8 cellular contexts compared by ENCODE assay signal in genomic region chr2:241702405-241703127, GRCh38. TPM values are rescaled to one million over a fixed set of nuclear protein-coding genes. Genes with fewer than 3 reads are reported as not detected.
A peak's percentile ranks its signal among the peaks of the same experiment; 100 is the strongest.
DNase-seq lines count a peak whose midpoint lies in the region; TF ChIP-seq lines count a peak whose summit lies in the region.

No MANE protein-coding gene starts in this region.

- no peaks in the 10 kb centered on the region for H3K9me3 ChIP-seq in mucosa of stomach (ENCODE audit: control insufficient read depth, low read length)

- peak overlapping the region; percentile 83 for H3K27ac ChIP-seq in epithelial cell of prostate

- in situ Hi-C loops in Caki2 (cut with HindIII; ENCODE audit: low pct_unique_long_range_greater_than_20kb, low sequenced_read_pairs): no loop called here

- H3K4me1 ChIP-seq in mucosa of stomach (ENCODE audit: control insufficient read depth, insufficient read depth, low read length): peaks cover 7% of the 10 kb centered on the region

- H3K36me3 ChIP-seq in mucosa of stomach (ENCODE audit: control insufficient read depth, insufficient read depth, low read length): no peaks in the 10 kb centered on the region

- DNase-seq in Caki2 (ENCODE audit: low read depth) (peak; percentile 92), GM20000 (ENCODE audit: low spot score) (peak; percentile 96), HPDE6-E6E7 (ENCODE audit: extremely low spot score) (peak; percentile 89), NOMO-1 (lab: John Stamatoyannopoulos, UW; ENCODE audit: unreplicated experiment in 2 of 2) (peak; percentile 53 to 79), epithelial cell of prostate (ENCODE audit: low read depth, low spot score) (no peak)
- DNase-seq in activated CD8-positive, alpha-beta memory T cell treated with anti-CD3 and anti-CD28 coated beads, Interleukin-2, amount 50 U/mL, for 4 hours: peak; percentile 94
- DNase-seq in stimulated activated CD8-positive, alpha-beta memory T cell treated with anti-CD3 and anti-CD28 coated beads, Interleukin-7, amount 100 ng/mL, for 24 hours (ENCODE audit: low read depth): peak; percentile 72

- peak; percentile 35 for TF ChIP-seq CTCF in GM20000 (IDR thresholded peaks at IDR 0.05; ENCODE audit: extremely low read depth, missing control alignments)

- no peaks in the 10 kb centered on the region for H3K27me3 ChIP-seq in mucosa of stomach (ENCODE audit: control insufficient read depth, insufficient read depth, low read length)

- H3K9ac ChIP-seq in mucosa of stomach (ENCODE audit: low read length): peak overlapping the region; percentile 75

- H3K4me3 ChIP-seq in mucosa of stomach (ENCODE audit: low read length): peak overlapping the region; percentile 41

RNA-seq across cellular contexts. Expression of gene ING5, which starts 0.7 kb away (rescaled TPM):
- total RNA-seq in Caki2 (2014; rRNA removed; shearing (Covaris generic); ENCODE audit: low replicate concordance): 31.9 and 41.0 TPM in 2 replicates

RNA-seq across cellular contexts. Expression of gene DTYMK, which starts 16.0 kb away (rescaled TPM):
- total RNA-seq in Caki2 (2014; rRNA removed; shearing (Covaris generic); ENCODE audit: low replicate concordance): 93.0 and 140 TPM in 2 replicates

RNA-seq across cellular contexts. Expression of gene D2HGDH, which starts 31.9 kb away (rescaled TPM):
- 14.0 and 14.2 TPM in 2 replicates for total RNA-seq in Caki2 (2014; rRNA removed; shearing (Covaris generic); ENCODE audit: low replicate concordance)
